Comparison of ENCODE assay signal across 27 cellular contexts in genomic region chr16:79810449-79811189, GRCh38.
DNase-seq lines count a peak whose midpoint lies in the region; FAIRE-seq and TF ChIP-seq lines count a peak whose summit lies in the region.
"Had no signal": no experiment of that assay in that cellular context is flagged by ENCODE, and none has a peak within 500 bp of the region (broad histone marks: within the 10 kb centered on the region; RNA-seq: fewer than 3 reads in every experiment).

No MANE protein-coding gene starts in this region.

- no peak for TF ChIP-seq POLR2A in esophagus muscularis mucosa (IDR thresholded peaks at IDR 0.05; ENCODE audit: low read depth)

- no peak overlapping the region for H3K27ac ChIP-seq in esophagus muscularis mucosa (replicated peaks in 1 of 4)
- H3K27ac ChIP-seq: gastrocnemius medialis, KMS-11, lower lobe of right lung, neural progenitor cell, thyroid gland had no signal

- intact Hi-C loops in esophagus muscularis mucosa (cut with DNase I) = no loop called here

- DNase-seq in HT1080 (ENCODE audit: low read depth) = peak; percentile 27
- peak; percentile 37 for DNase-seq in SW480 (ENCODE audit: low spot score)
- DNase-seq in esophagus muscularis mucosa (ENCODE audit: extremely low spot score) = peak; percentile 26
- DNase-seq in renal cortical epithelial cell (ENCODE audit: low read depth) = peak; percentile 60
- no peak for DNase-seq in stimulated activated naive CD4-positive, alpha-beta T cell (lab: John Stamatoyannopoulos, UW)
- DNase-seq in NCI-H446 treated with DMSO at 0.1 percent for 48 hours (lab: John Stamatoyannopoulos, UW) = no peak
- DNase-seq in frontal cortex (ENCODE audit: low spot score in 2 of 2) = no peak
- DNase-seq: activated B cell treated with CpG ODN at 0.5 μM for 24 hours; activated CD4-positive, alpha-beta T cell treated with anti-CD3 and anti-CD28 coated beads, Interleukin-2, amount 50 U/mL, for 4 hours; activated CD8-positive, alpha-beta memory T cell treated with anti-CD3 and anti-CD28 coated beads, Interleukin-2, amount 50 U/mL, for 4 hours; anterior cingulate cortex; CD8-positive, alpha-beta T cell; gastrocnemius medialis; GOT3; hippocampal formation; kidney; lower lobe of right lung; NCI-H748 treated with DMSO at 0.1 percent for 48 hours; Right ventricle myocardium superior; stimulated activated CD4-positive, alpha-beta T cell treated with anti-CD3 and anti-CD28 coated beads, Interleukin-15, amount 100 ng/mL, for 24 hours; stimulated activated naive CD8-positive, alpha-beta T cell treated with anti-CD3 and anti-CD28 coated beads, Interleukin-15, amount 100 ng/mL, for 72 hours; T1000; thyroid gland had no signal

- H3K4me3 ChIP-seq in esophagus muscularis mucosa = no peak overlapping the region
- H3K4me3 ChIP-seq: gastrocnemius medialis, lower lobe of right lung, neural progenitor cell, thyroid gland had no signal

- no peaks in the 10 kb centered on the region for H3K27me3 ChIP-seq in esophagus muscularis mucosa
- H3K27me3 ChIP-seq: gastrocnemius medialis, neural progenitor cell, thyroid gland had no signal

- FAIRE-seq in frontal cortex (lab: Jason Lieb, UNC) = no peak
- FAIRE-seq: GM18507, HTR-8/SVneo, kidney had no signal

- no peak for TF ChIP-seq EP300 in esophagus muscularis mucosa (IDR thresholded peaks at IDR 0.05)

- 85% methylated on average over 5 of the region's 6 CpGs for WGBS in esophagus muscularis mucosa

- H3K36me3 ChIP-seq in esophagus muscularis mucosa = no peaks in the 10 kb centered on the region
- H3K36me3 ChIP-seq: gastrocnemius medialis, lower lobe of right lung, neural progenitor cell, thyroid gland had no signal

- no peak for TF ChIP-seq CTCF in esophagus muscularis mucosa (IDR thresholded peaks at IDR 0.05)

- H3K9me3 ChIP-seq in esophagus muscularis mucosa = no peaks in the 10 kb centered on the region
- H3K9me3 ChIP-seq: gastrocnemius medialis, lower lobe of right lung, thyroid gland had no signal

- no peaks in the 10 kb centered on the region for H3K4me1 ChIP-seq in esophagus muscularis mucosa
- H3K4me1 ChIP-seq: gastrocnemius medialis, lower lobe of right lung, thyroid gland had no signal

Comparison
In these comparisons a context has a peak if more than half of its experiments do, and no peak if none do; other contexts are left out.
1. DNase-seq: peak in HT1080 (single experiment), SW480 (single experiment), esophagus muscularis mucosa (single experiment) and renal cortical epithelial cell (single experiment); none in stimulated activated naive CD4-positive, alpha-beta T cell (0 of 6), NCI-H446 treated with DMSO at 0.1 percent for 48 hours (single experiment) and frontal cortex (0 of 2).